ENCODE assay signal across 3 cellular contexts in the genomic region with DNA sequence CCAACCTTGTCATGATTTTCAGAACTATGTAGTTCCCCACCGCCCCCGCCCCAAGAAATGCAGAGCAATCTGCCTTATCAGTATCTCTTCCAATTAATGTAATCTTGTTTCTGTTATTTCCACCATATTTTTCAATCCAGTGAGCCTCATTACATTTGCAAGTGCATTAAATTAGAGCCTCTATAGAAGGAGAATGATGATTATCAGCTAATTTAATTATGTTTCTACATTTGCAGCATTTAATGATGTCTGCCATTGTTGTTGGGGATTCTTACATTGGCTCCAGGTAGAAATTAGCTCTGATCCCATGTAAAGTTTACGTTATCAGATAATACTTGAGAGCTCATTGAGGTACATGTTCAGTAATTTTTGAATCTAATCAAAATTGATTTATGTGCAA.
"Had no signal": no experiment of that assay in that cellular context is flagged by ENCODE, and none has a peak within 500 bp of the region (broad histone marks: within the 10 kb centered on the region; RNA-seq: fewer than 3 reads in every experiment).

No MANE protein-coding gene starts in this region.

- H3K4me3 ChIP-seq: GM12878 had no signal

- DNase-seq: GDM1, GF-D8 had no signal

- ATAC-seq: GM12878 had no signal
